Comparison of ENCODE assay signal across 14 cellular contexts in the genomic region with DNA sequence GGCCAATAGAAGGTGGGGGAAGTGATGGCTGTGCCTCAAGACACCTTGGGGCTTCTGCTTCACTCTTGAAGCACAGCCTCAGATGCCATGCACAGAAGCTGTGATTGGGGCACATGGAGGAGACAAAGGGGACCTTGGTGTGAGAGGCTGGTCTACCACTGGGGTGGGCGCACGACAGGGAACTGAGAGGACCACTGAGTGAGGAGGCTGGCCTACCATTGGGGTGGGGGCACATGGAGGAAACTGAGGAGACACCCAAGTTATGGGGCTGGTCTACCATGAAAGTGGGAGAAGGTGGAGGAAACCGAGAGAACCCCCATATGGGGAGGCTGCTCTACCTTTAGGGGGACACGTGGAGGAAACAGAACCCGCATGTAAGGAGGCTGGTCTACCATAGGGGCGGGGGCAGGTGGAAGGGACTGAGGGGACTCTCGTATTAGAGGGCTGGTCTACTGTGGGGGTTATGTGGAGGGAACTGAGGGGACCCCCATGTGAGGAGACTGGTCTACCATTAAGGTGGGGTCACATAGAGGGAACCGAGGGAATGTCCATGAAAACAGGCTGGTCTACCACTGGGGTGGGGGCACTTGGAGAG.
A peak's percentile ranks its signal among the peaks of the same experiment; 100 is the strongest.
DNase-seq lines count a peak whose midpoint lies in the region; ATAC-seq and TF ChIP-seq lines count a peak whose summit lies in the region.
"Had no signal": no experiment of that assay in that cellular context is flagged by ENCODE, and none has a peak within 500 bp of the region (broad histone marks: within the 10 kb centered on the region; RNA-seq: fewer than 3 reads in every experiment).

No MANE protein-coding gene starts in this region.

- no peaks in the 10 kb centered on the region for H3K36me3 Mint-ChIP-seq in natural killer cell treated with Interleukin-12 subunit alpha and Interleukin-12 subunit beta and Interleukin-15 and Interleukin-18, amount 100 ng/mL, for 72 hours
- H3K36me3 Mint-ChIP-seq in natural killer cell (no peaks in the 10 kb centered on the region), glutamatergic neuron (ENCODE audit: unreplicated experiment) (peaks cover 21% of the 10 kb centered on the region)
- H3K36me3 Mint-ChIP-seq: CD4-positive, CD25-positive, alpha-beta regulatory T cell had no signal

- no peak overlapping the region for H3K4me3 Mint-ChIP-seq in natural killer cell treated with Interleukin-12 subunit alpha and Interleukin-12 subunit beta and Interleukin-15 and Interleukin-18, amount 100 ng/mL, for 72 hours
- H3K4me3 Mint-ChIP-seq in natural killer cell: no peak overlapping the region
- H3K4me3 Mint-ChIP-seq in glutamatergic neuron (ENCODE audit: unreplicated experiment): no peak overlapping the region
- H3K4me3 Mint-ChIP-seq: CD4-positive, CD25-positive, alpha-beta regulatory T cell had no signal

- TF ChIP-seq CTCF in natural killer cell (IDR thresholded peaks at IDR 0.05): no peak
- TF ChIP-seq CTCF in glutamatergic neuron (IDR thresholded peaks at IDR 0.05; ENCODE audit: partially characterized antibody, unreplicated experiment): no peak

- DNase-seq in natural killer cell treated with Interleukin-12 subunit alpha and Interleukin-12 subunit beta and Interleukin-15 and Interleukin-18, amount 100 ng/mL, for 72 hours (ENCODE audit: low spot score): peak; percentile 32
- DNase-seq in natural killer cell: no peak
- DNase-seq in glutamatergic neuron: peak; percentile 8
- DNase-seq in posterior vena cava (ENCODE audit: low spot score): peak; percentile 72
- DNase-seq in stimulated activated CD4-positive, alpha-beta T cell treated with anti-CD3 and anti-CD28 coated beads, Interleukin-4, amount 100 ng/mL, for 4 hours: no peak
- DNase-seq: CD4-positive, CD25-positive, alpha-beta regulatory T cell; EL; NCI-H1092; NCI-H146; NCI-H2081; NCI-H524 had no signal

- no peak for ATAC-seq in natural killer cell treated with Interleukin-12 subunit alpha and Interleukin-12 subunit beta and Interleukin-15 and Interleukin-18, amount 100 ng/mL, for 72 hours
- ATAC-seq in natural killer cell: no peak
- no peak for ATAC-seq in GM18873 (IDR thresholded peaks at IDR 0.05; ENCODE audit: low FRiP score, unreplicated experiment)
- ATAC-seq in HG03520 (IDR thresholded peaks at IDR 0.05; ENCODE audit: unreplicated experiment): no peak
- ATAC-seq: Right ventricle myocardium inferior had no signal

- intact Hi-C loops in natural killer cell (cut with micrococcal nuclease) (no loop called here), posterior vena cava (cut with DNase I) (no loop called here)

- peaks cover 6% of the 10 kb centered on the region for H3K9me3 Mint-ChIP-seq in natural killer cell treated with Interleukin-12 subunit alpha and Interleukin-12 subunit beta and Interleukin-15 and Interleukin-18, amount 100 ng/mL, for 72 hours
- H3K9me3 Mint-ChIP-seq in natural killer cell (no peaks in the 10 kb centered on the region), glutamatergic neuron (ENCODE audit: unreplicated experiment) (peaks cover 6% of the 10 kb centered on the region)

- no peak overlapping the region for H3K27ac Mint-ChIP-seq in natural killer cell treated with Interleukin-12 subunit alpha and Interleukin-12 subunit beta and Interleukin-15 and Interleukin-18, amount 100 ng/mL, for 72 hours
- no peak overlapping the region for H3K27ac Mint-ChIP-seq in natural killer cell
- no peak overlapping the region for H3K27ac Mint-ChIP-seq in glutamatergic neuron (ENCODE audit: unreplicated experiment)
- H3K27ac Mint-ChIP-seq: CD4-positive, CD25-positive, alpha-beta regulatory T cell had no signal

- peaks cover 16 to 21% of the 10 kb centered on the region in 2 donors for H3K27me3 Mint-ChIP-seq in natural killer cell treated with Interleukin-12 subunit alpha and Interleukin-12 subunit beta and Interleukin-15 and Interleukin-18, amount 100 ng/mL, for 72 hours
- H3K27me3 Mint-ChIP-seq in natural killer cell (ENCODE audit: low read depth in 2 of 2) (peaks cover 16 to 23% of the 10 kb centered on the region in 2 donors), glutamatergic neuron (ENCODE audit: unreplicated experiment) (peaks cover 20% of the 10 kb centered on the region)

- H3K4me1 Mint-ChIP-seq in natural killer cell treated with Interleukin-12 subunit alpha and Interleukin-12 subunit beta and Interleukin-15 and Interleukin-18, amount 100 ng/mL, for 72 hours (ENCODE audit: low read depth in 2 of 2): no peaks in the 10 kb centered on the region
- H3K4me1 Mint-ChIP-seq in natural killer cell (no peaks in the 10 kb centered on the region), glutamatergic neuron (ENCODE audit: low read depth, unreplicated experiment) (peaks cover 4% of the 10 kb centered on the region)
- H3K4me1 Mint-ChIP-seq: CD4-positive, CD25-positive, alpha-beta regulatory T cell had no signal

Comparison
In these comparisons a context has a peak if more than half of its experiments do, and no peak if none do; other contexts are left out.
1. DNase-seq: peak in natural killer cell treated with Interleukin-12 subunit alpha and Interleukin-12 subunit beta and Interleukin-15 and Interleukin-18, amount 100 ng/mL, for 72 hours (single experiment), glutamatergic neuron (single experiment) and posterior vena cava (single experiment); none in natural killer cell (single experiment) and stimulated activated CD4-positive, alpha-beta T cell treated with anti-CD3 and anti-CD28 coated beads, Interleukin-4, amount 100 ng/mL, for 4 hours (0 of 2).